1 cellular context compared by ENCODE assay signal in the genomic region with DNA sequence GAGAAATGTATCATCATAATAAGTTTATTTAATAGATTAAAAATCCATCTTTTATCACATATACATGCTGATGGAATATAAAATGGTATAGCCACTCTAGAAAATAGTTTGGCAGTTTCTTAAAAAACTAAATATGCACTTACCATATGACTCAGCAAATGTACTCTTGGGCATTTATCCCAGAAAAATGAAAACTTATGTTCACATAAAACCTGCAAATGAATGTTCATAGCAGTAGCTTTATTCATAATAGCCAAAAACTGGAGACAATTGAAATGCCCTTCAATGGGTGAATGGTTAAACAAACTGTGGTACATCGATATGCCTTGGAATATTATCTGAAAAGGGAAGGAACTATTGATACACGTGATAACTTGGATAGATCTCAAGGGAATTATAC.
TF ChIP-seq lines count a peak whose summit lies in the region.

No MANE protein-coding gene starts in this region.

TF ChIP-seq in IMR-90, 13 proteins besides CTCF, POLR2A, EP300 and RAD21:
- TF ChIP-seq MAFK (IDR thresholded peaks at IDR 0.05; ENCODE audit: low read depth, low read length) (peak; percentile 70), RFX5 (IDR thresholded peaks at IDR 0.05; ENCODE audit: low read depth, low read length) (no peak), NFE2L2 (IDR thresholded peaks at IDR 0.05; ENCODE audit: low read depth, low read length) (peak; percentile 91), CEBPB (IDR thresholded peaks at IDR 0.05; ENCODE audit: low read depth, low read length) (no peak)
